Comparison of ENCODE assay signal across 22 cellular contexts in genomic region chr4:7526491-7526890, GRCh38.
"Had no signal": no experiment of that assay in that cellular context is flagged by ENCODE, and none has a peak within 500 bp of the region (broad histone marks: within the 10 kb centered on the region; RNA-seq: fewer than 3 reads in every experiment).

No MANE protein-coding gene starts in this region.

- H3K36me3 ChIP-seq: esophagus squamous epithelium, gastroesophageal sphincter, spleen, stomach, thoracic aorta, transverse colon had no signal

- H3K4me1 ChIP-seq: esophagus squamous epithelium, gastroesophageal sphincter, stomach, transverse colon had no signal

- H3K27ac ChIP-seq: esophagus squamous epithelium, gastroesophageal sphincter, hepatocyte, spleen, stomach, thoracic aorta, transverse colon had no signal

- H3K27ac Mint-ChIP-seq: dendritic cell treated with granulocyte-macrophage colony-stimulating factor and Interleukin-4, amounts not matched to agents 40 ng/mL and 50 ng/mL, for 4 days; nephron progenitor cell had no signal

- DNase-seq: effector memory CD8-positive, alpha-beta T cell; esophagus squamous epithelium; foreskin fibroblast; islet precursor cell; mammary epithelial cell; naive thymus-derived CD4-positive, alpha-beta T cell; nephron progenitor cell; posterior cingulate gyrus; spleen; stimulated activated CD4-positive, alpha-beta T cell treated with anti-CD3 and anti-CD28 coated beads, Interleukin-15, amount 100 ng/mL, for 24 hours; stimulated activated CD4-positive, alpha-beta T cell treated with anti-CD3 and anti-CD28 coated beads, Interleukin-1b, Interleukin-23, amount 100 ng/mL, for 48 hours; stimulated activated CD4-positive, alpha-beta T cell treated with anti-CD3 and anti-CD28 coated beads, Interleukin-4, amount 100 ng/mL, for 24 hours; stimulated activated naive CD4-positive, alpha-beta T cell; stomach; substantia nigra; transverse colon had no signal

- H3K27me3 ChIP-seq: transverse colon had no signal

- H3K9me3 ChIP-seq: esophagus squamous epithelium, gastroesophageal sphincter, spleen, stomach, thoracic aorta, transverse colon had no signal

- H3K36me3 Mint-ChIP-seq: naive thymus-derived CD4-positive, alpha-beta T cell had no signal

- H2AFZ ChIP-seq: hepatocyte had no signal

- ATAC-seq: effector memory CD8-positive, alpha-beta T cell; gastroesophageal sphincter; left lobe of liver; naive thymus-derived CD4-positive, alpha-beta T cell; sciatic nerve had no signal

- H3K4me3 ChIP-seq: esophagus squamous epithelium, gastroesophageal sphincter, hepatocyte, spleen, stomach, thoracic aorta, transverse colon had no signal

- H3K9me3 Mint-ChIP-seq: dendritic cell treated with granulocyte-macrophage colony-stimulating factor and Interleukin-4, amounts not matched to agents 40 ng/mL and 50 ng/mL, for 4 days; effector memory CD8-positive, alpha-beta T cell; naive thymus-derived CD4-positive, alpha-beta T cell; nephron progenitor cell had no signal

- H3K79me2 ChIP-seq: hepatocyte had no signal

- H3K4me3 Mint-ChIP-seq: dendritic cell treated with granulocyte-macrophage colony-stimulating factor and Interleukin-4, amounts not matched to agents 40 ng/mL and 50 ng/mL, for 4 days; naive thymus-derived CD4-positive, alpha-beta T cell; nephron progenitor cell had no signal

- H3K4me2 ChIP-seq: hepatocyte had no signal
